8 cellular contexts compared by ENCODE assay signal in genomic region chr15:81323559-81323943, GRCh38. TPM values are rescaled to one million over a fixed set of nuclear protein-coding genes. Genes with fewer than 3 reads are reported as not detected.
DNase-seq lines count a peak whose midpoint lies in the region; ATAC-seq and TF ChIP-seq lines count a peak whose summit lies in the region.

No MANE protein-coding gene starts in this region.

- DNase-seq in activated CD4-positive, alpha-beta T cell treated with anti-CD3 and anti-CD28 coated beads, Interleukin-2, amount 10 ng/mL, durations not matched to agents 24 days and 14 days, result no peak
- no peak for DNase-seq in activated CD4-positive, alpha-beta T cell treated with anti-CD3 and anti-CD28 coated beads, Interleukin-2, amount 50 U/mL, for 4 hours
- DNase-seq in MCF 10A (ENCODE audit: unreplicated experiment) (no peak), NCI-H1092 (lab: John Stamatoyannopoulos, UW) (no peak), NCI-H187 treated with DMSO at 0.1 percent for 48 hours (lab: John Stamatoyannopoulos, UW) (no peak)

- CTCF ChIA-PET in MCF 10A (lab: Yijun Ruan, JAX), result interaction anchor here (0.9 to 1.8 kb wide), 2 partner anchors 11 to 13 kb away, joined by 3 read pairs; no protein-coding TSS in a partner anchor

- H3K27me3 Mint-ChIP-seq in activated CD4-positive, alpha-beta T cell treated with anti-CD3 and anti-CD28 coated beads, Interleukin-2, amount 10 ng/mL, durations not matched to agents 24 days and 14 days, result no peaks in the 10 kb centered on the region
- H3K27me3 Mint-ChIP-seq in MCF 10A (ENCODE audit: insufficient read depth, unreplicated experiment), result no peaks in the 10 kb centered on the region

- no peaks in the 10 kb centered on the region for H3K9me3 ChIP-seq in muscle layer of colon (ENCODE audit: low read length)

- H3K27me3 ChIP-seq in muscle layer of colon (ENCODE audit: control insufficient read depth in 1 of 2, insufficient read depth in 2 of 2, low read length in 2 of 2), result no peaks in the 10 kb centered on the region

- intact Hi-C loops in activated CD4-positive, alpha-beta T cell treated with anti-CD3 and anti-CD28 coated beads, Interleukin-2, amount 10 ng/mL, durations not matched to agents 24 days and 14 days (cut with micrococcal nuclease), result loop anchor here (5.0 kb wide), 1 partner anchor 36 kb away; no protein-coding TSS in a partner anchor
- intact Hi-C loops in MCF 10A (cut with micrococcal nuclease), result no loop called here

- peak overlapping the region; percentile 73 for H3K27ac Mint-ChIP-seq in activated CD4-positive, alpha-beta T cell treated with anti-CD3 and anti-CD28 coated beads, Interleukin-2, amount 10 ng/mL, durations not matched to agents 24 days and 14 days
- peak overlapping the region; percentile 32 for H3K27ac Mint-ChIP-seq in MCF 10A (ENCODE audit: low read depth, unreplicated experiment)

- H3K4me1 Mint-ChIP-seq in activated CD4-positive, alpha-beta T cell treated with anti-CD3 and anti-CD28 coated beads, Interleukin-2, amount 10 ng/mL, durations not matched to agents 24 days and 14 days, result peaks cover 23% of the 10 kb centered on the region
- peaks cover 26% of the 10 kb centered on the region for H3K4me1 Mint-ChIP-seq in MCF 10A (ENCODE audit: insufficient read depth, unreplicated experiment)

- peak overlapping the region; percentile 31 for H3K9ac ChIP-seq in muscle layer of colon (ENCODE audit: low read length)

- H3K4me1 ChIP-seq in muscle layer of colon (ENCODE audit: insufficient read depth, low read length), result peaks cover 21% of the 10 kb centered on the region

- TF ChIP-seq CTCF in MCF 10A (IDR thresholded peaks at IDR 0.05; ENCODE audit: unreplicated experiment), result no peak

- peak overlapping the region; percentile 91 for H3K4me3 Mint-ChIP-seq in activated CD4-positive, alpha-beta T cell treated with anti-CD3 and anti-CD28 coated beads, Interleukin-2, amount 10 ng/mL, durations not matched to agents 24 days and 14 days
- peak overlapping the region; percentile 80 for H3K4me3 Mint-ChIP-seq in MCF 10A (ENCODE audit: unreplicated experiment)

- H3K36me3 ChIP-seq in muscle layer of colon (ENCODE audit: insufficient read depth, low read length), result peaks cover 13% of the 10 kb centered on the region

- BruUV-seq in MCF 10A (replicated peaks; lab: Mats Ljungman, UMichigan), result TSS peak; percentile 70

- POLR2A ChIA-PET in MCF 10A (lab: Yijun Ruan, JAX), result interaction anchor here (0.7 to 1.9 kb wide), 12 partner anchors 11 to 649 kb away, joined by 3 to 11 read pairs (median 4); no protein-coding TSS in a partner anchor

- no peaks in the 10 kb centered on the region for H3K9me3 Mint-ChIP-seq in activated CD4-positive, alpha-beta T cell treated with anti-CD3 and anti-CD28 coated beads, Interleukin-2, amount 10 ng/mL, durations not matched to agents 24 days and 14 days
- no peaks in the 10 kb centered on the region for H3K9me3 Mint-ChIP-seq in MCF 10A (ENCODE audit: unreplicated experiment)

- peak overlapping the region; percentile 55 for H3K27ac ChIP-seq in muscle layer of colon (ENCODE audit: low read depth, low read length)

- peak; percentile 9 for ATAC-seq in HG03460 (IDR thresholded peaks at IDR 0.05; ENCODE audit: unreplicated experiment)
- no peak for ATAC-seq in HG02763 (IDR thresholded peaks at IDR 0.05; ENCODE audit: unreplicated experiment)

- peak overlapping the region; percentile 67 for H3K4me3 ChIP-seq in muscle layer of colon (ENCODE audit: low read depth in 1 of 2, low read length in 2 of 2)

- H3K36me3 Mint-ChIP-seq in activated CD4-positive, alpha-beta T cell treated with anti-CD3 and anti-CD28 coated beads, Interleukin-2, amount 10 ng/mL, durations not matched to agents 24 days and 14 days (ENCODE audit: low read depth), result peaks cover 10% of the 10 kb centered on the region
- peaks cover 6% of the 10 kb centered on the region for H3K36me3 Mint-ChIP-seq in MCF 10A (ENCODE audit: insufficient read depth, unreplicated experiment)

RNA-seq across cellular contexts. Expression of gene STARD5, which starts 0.4 kb away (rescaled TPM):
- 4.6 and 5.8 TPM in 2 replicates for total RNA-seq in activated CD4-positive, alpha-beta T cell treated with anti-CD3 and anti-CD28 coated beads, Interleukin-2, amount 10 ng/mL, durations not matched to agents 24 days and 14 days
- total RNA-seq in MCF 10A (2022), result 2.0 and 3.4 TPM in 2 replicates

RNA-seq across cellular contexts. Expression of gene TMC3, which starts 50.5 kb away (rescaled TPM):
- not detected in 2 replicates for total RNA-seq in activated CD4-positive, alpha-beta T cell treated with anti-CD3 and anti-CD28 coated beads, Interleukin-2, amount 10 ng/mL, durations not matched to agents 24 days and 14 days
- not detected in 2 replicates for total RNA-seq in MCF 10A (2022)
